In the genomic region with DNA sequence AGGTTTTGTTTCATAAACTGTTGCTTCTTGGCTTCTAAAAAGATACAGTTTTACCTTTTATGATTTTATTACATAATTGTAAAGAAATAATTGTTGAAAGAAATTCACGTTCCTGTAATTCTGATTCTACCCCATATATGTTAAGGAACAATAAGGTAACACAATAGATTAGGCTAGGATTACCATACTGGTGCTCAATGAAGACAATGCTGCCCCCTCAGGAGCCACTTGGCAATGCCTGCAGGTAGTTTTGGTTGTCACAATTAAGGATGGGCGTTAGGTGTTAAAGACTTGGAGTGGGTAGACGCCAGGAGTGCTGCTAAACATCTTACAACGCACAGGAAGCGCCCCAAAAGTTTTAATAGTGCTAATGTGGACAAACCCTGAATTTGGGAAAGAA, we compare ENCODE assay signal across 16 cellular contexts.
DNase-seq lines count a peak whose midpoint lies in the region; ATAC-seq and TF ChIP-seq lines count a peak whose summit lies in the region.
"Had no signal": no experiment of that assay in that cellular context is flagged by ENCODE, and none has a peak within 500 bp of the region (broad histone marks: within the 10 kb centered on the region; RNA-seq: fewer than 3 reads in every experiment).

No MANE protein-coding gene starts in this region.

- DNase-seq in activated naive CD4-positive, alpha-beta T cell treated with anti-CD3 and anti-CD28 coated beads for 36 hours, result peak; percentile 4
- no peak for DNase-seq in activated naive CD4-positive, alpha-beta T cell treated with anti-CD3 and anti-CD28 coated beads, Interleukin-2, amount 50 U/mL, for 72 hours (ENCODE audit: low spot score in 2 of 2)
- DNase-seq in MM.1S, result no peak
- DNase-seq in WTC11 (ENCODE audit: low spot score), result peak; percentile 43
- no peak for DNase-seq in retinal pigment epithelial cell (ENCODE audit: low read depth)
- DNase-seq in osteoblast (ENCODE audit: insufficient read length, low spot score, missing footprints), result no peak
- DNase-seq in aorta, result no peak
- DNase-seq: NCI-H510A treated with DMSO at 0.1 percent for 48 hours; stimulated activated CD4-positive, alpha-beta T cell treated with anti-CD3 and anti-CD28 coated beads, Interleukin-4, amount 100 ng/mL, for 24 hours had no signal

- H3K36me3 ChIP-seq in MM.1S (replicated peaks; ENCODE audit: insufficient read depth, low read length), result no peaks in the 10 kb centered on the region
- H3K36me3 ChIP-seq in osteoblast (ENCODE audit: insufficient read depth, low read length), result no peaks in the 10 kb centered on the region
- no peaks in the 10 kb centered on the region for H3K36me3 ChIP-seq in aorta (ENCODE audit: control insufficient read depth in 1 of 2, insufficient read depth in 2 of 2, low read length in 1 of 2)

- H3K9ac ChIP-seq in MM.1S (ENCODE audit: low read length), result no peak overlapping the region

- H3K79me2 ChIP-seq in MM.1S (ENCODE audit: low read length), result no peaks in the 10 kb centered on the region
- no peaks in the 10 kb centered on the region for H3K79me2 ChIP-seq in osteoblast (ENCODE audit: insufficient read depth, low read length)

- no peak overlapping the region for H3K4me3 ChIP-seq in MM.1S (ENCODE audit: low read length)
- no peak overlapping the region for H3K4me3 ChIP-seq in retinal pigment epithelial cell (ENCODE audit: low read length)
- H3K4me3 ChIP-seq in osteoblast (ENCODE audit: insufficient read depth, low read length), result no peak overlapping the region
- H3K4me3 ChIP-seq in aorta (ENCODE audit: low read length in 2 of 2), result no peak overlapping the region
- H3K4me3 ChIP-seq: SK-N-MC had no signal

- no peaks in the 10 kb centered on the region for H3K36me3 Mint-ChIP-seq in activated naive CD4-positive, alpha-beta T cell treated with anti-CD3 and anti-CD28 coated beads for 36 hours (ENCODE audit: low read depth)
- no peaks in the 10 kb centered on the region for H3K36me3 Mint-ChIP-seq in activated naive CD4-positive, alpha-beta T cell treated with anti-CD3 and anti-CD28 coated beads, Interleukin-2, amount 50 U/mL, for 72 hours
- H3K36me3 Mint-ChIP-seq in WTC11, result peaks cover 18% of the 10 kb centered on the region
- H3K36me3 Mint-ChIP-seq: activated naive CD8-positive, alpha-beta T cell; stimulated activated effector memory CD8-positive, alpha-beta T cell treated with anti-CD3 and anti-CD28 coated beads, Interleukin-12 subunit alpha, Interleukin-12 subunit beta, amount 100 ng/mL, for 72 hours had no signal

- H3K4me1 ChIP-seq in MM.1S (ENCODE audit: low read length), result no peaks in the 10 kb centered on the region
- H3K4me1 ChIP-seq in osteoblast (ENCODE audit: insufficient read depth, low read length), result no peaks in the 10 kb centered on the region
- H3K4me1 ChIP-seq in aorta (ENCODE audit: control insufficient read depth in 1 of 2, insufficient read depth in 2 of 2, low read length in 2 of 2), result no peaks in the 10 kb centered on the region

- H2AFZ ChIP-seq in MM.1S (ENCODE audit: low read length), result no peak overlapping the region
- H2AFZ ChIP-seq in osteoblast (ENCODE audit: low read length), result no peak overlapping the region

- H3K27ac ChIP-seq in MM.1S (ENCODE audit: low read length) (no peak overlapping the region), osteoblast (ENCODE audit: low read depth, low read length) (no peak overlapping the region), aorta (ENCODE audit: low read depth in 1 of 2, low read length in 2 of 2) (no peak overlapping the region)
- H3K27ac ChIP-seq: SK-N-MC had no signal

- no peak for ATAC-seq in activated naive CD4-positive, alpha-beta T cell treated with anti-CD3 and anti-CD28 coated beads, Interleukin-2, amount 50 U/mL, for 72 hours
- ATAC-seq in WTC11, result peak; percentile 94
- ATAC-seq in HG02970 (IDR thresholded peaks at IDR 0.05; ENCODE audit: low FRiP score, unreplicated experiment), result no peak
- ATAC-seq in aorta (ENCODE audit: low FRiP score), result no peak
- ATAC-seq: left lobe of liver; sciatic nerve; stimulated activated effector memory CD8-positive, alpha-beta T cell treated with anti-CD3 and anti-CD28 coated beads, Interleukin-12 subunit alpha, Interleukin-12 subunit beta, amount 100 ng/mL, for 72 hours had no signal

- no peaks in the 10 kb centered on the region for H3K9me3 ChIP-seq in MM.1S (replicated peaks; ENCODE audit: insufficient read depth, low read length)
- peaks cover 3% of the 10 kb centered on the region for H3K9me3 ChIP-seq in osteoblast (ENCODE audit: low read depth, low read length)
- no peaks in the 10 kb centered on the region for H3K9me3 ChIP-seq in aorta (ENCODE audit: control insufficient read depth, low read length)

- no peaks in the 10 kb centered on the region for H3K4me1 Mint-ChIP-seq in activated naive CD4-positive, alpha-beta T cell treated with anti-CD3 and anti-CD28 coated beads for 36 hours (ENCODE audit: low read depth)
- peaks cover 44% of the 10 kb centered on the region for H3K4me1 Mint-ChIP-seq in WTC11
- H3K4me1 Mint-ChIP-seq: central memory CD8-positive, alpha-beta T cell; stimulated activated effector memory CD8-positive, alpha-beta T cell treated with anti-CD3 and anti-CD28 coated beads, Interleukin-12 subunit alpha, Interleukin-12 subunit beta, amount 100 ng/mL, for 72 hours had no signal

- no peak overlapping the region for H3K4me3 Mint-ChIP-seq in activated naive CD4-positive, alpha-beta T cell treated with anti-CD3 and anti-CD28 coated beads for 36 hours
- no peak overlapping the region for H3K4me3 Mint-ChIP-seq in WTC11
- H3K4me3 Mint-ChIP-seq: activated naive CD8-positive, alpha-beta T cell; central memory CD8-positive, alpha-beta T cell; stimulated activated effector memory CD8-positive, alpha-beta T cell treated with anti-CD3 and anti-CD28 coated beads, Interleukin-12 subunit alpha, Interleukin-12 subunit beta, amount 100 ng/mL, for 72 hours had no signal

- H4K20me1 ChIP-seq in MM.1S (ENCODE audit: insufficient read depth, low read length) (no peaks in the 10 kb centered on the region), osteoblast (ENCODE audit: insufficient read depth, low read length) (no peaks in the 10 kb centered on the region)

- H3K9me2 ChIP-seq in MM.1S (replicated peaks; ENCODE audit: insufficient read depth, low read length), result no peaks in the 10 kb centered on the region

- H3K27ac Mint-ChIP-seq in activated naive CD4-positive, alpha-beta T cell treated with anti-CD3 and anti-CD28 coated beads for 36 hours, result no peak overlapping the region
- no peak overlapping the region for H3K27ac Mint-ChIP-seq in activated naive CD4-positive, alpha-beta T cell treated with anti-CD3 and anti-CD28 coated beads, Interleukin-2, amount 50 U/mL, for 72 hours
- no peak overlapping the region for H3K27ac Mint-ChIP-seq in WTC11
- H3K27ac Mint-ChIP-seq: activated naive CD8-positive, alpha-beta T cell; stimulated activated effector memory CD8-positive, alpha-beta T cell treated with anti-CD3 and anti-CD28 coated beads, Interleukin-12 subunit alpha, Interleukin-12 subunit beta, amount 100 ng/mL, for 72 hours had no signal

- intact Hi-C loops in activated naive CD4-positive, alpha-beta T cell treated with anti-CD3 and anti-CD28 coated beads for 36 hours (cut with micrococcal nuclease), result no loop called here
- intact Hi-C loops in aorta (cut with DNase I), result no loop called here

- TF ChIP-seq CTCF in MM.1S (IDR thresholded peaks at IDR 0.05; ENCODE audit: low read length), result 0 out of 2 replicates have a peak, but pooled peaks have one; percentile 7
- no peak for TF ChIP-seq CTCF in WTC11 (IDR thresholded peaks at IDR 0.05)
- peak; percentile 19 for TF ChIP-seq CTCF in retinal pigment epithelial cell (conservative IDR thresholded peaks at IDR 0.05; ENCODE audit: low read depth, low read length)
- no peak for TF ChIP-seq CTCF in osteoblast (IDR thresholded peaks at IDR 0.05; ENCODE audit: extremely low read depth, low read depth, low read length)

- CTCF ChIA-PET in activated naive CD4-positive, alpha-beta T cell treated with anti-CD3 and anti-CD28 coated beads for 36 hours (lab: Charles Lee), result no interaction called here
- CTCF ChIA-PET in WTC11 (lab: Charles Lee), result interaction anchor here (0.9 kb wide), 2 partner anchors 26 to 69 kb away, joined by 3 to 4 read pairs; no protein-coding TSS in a partner anchor

- H3K27me3 ChIP-seq in MM.1S (replicated peaks; ENCODE audit: insufficient read depth, low read length) (no peaks in the 10 kb centered on the region), osteoblast (ENCODE audit: insufficient read depth, low read length) (no peaks in the 10 kb centered on the region), aorta (ENCODE audit: control insufficient read depth in 1 of 2, insufficient read depth in 2 of 2, low read length in 1 of 2) (no peaks in the 10 kb centered on the region)

- WGBS in aorta, 2 donors, result 49 to 57% methylated on average over 5 of the region's 5 CpGs

- no peaks in the 10 kb centered on the region for H3F3A ChIP-seq in MM.1S (ENCODE audit: insufficient read depth, low read length)

- peaks cover 2% of the 10 kb centered on the region for H3K9me3 Mint-ChIP-seq in activated naive CD4-positive, alpha-beta T cell treated with anti-CD3 and anti-CD28 coated beads for 36 hours
- peaks cover 0 to 4% of the 10 kb centered on the region in 2 donors for H3K9me3 Mint-ChIP-seq in activated naive CD4-positive, alpha-beta T cell treated with anti-CD3 and anti-CD28 coated beads, Interleukin-2, amount 50 U/mL, for 72 hours
- H3K9me3 Mint-ChIP-seq in WTC11, result peaks cover 11% of the 10 kb centered on the region

- H3K4me2 ChIP-seq in MM.1S (ENCODE audit: low read depth, low read length), result no peak overlapping the region
- H3K4me2 ChIP-seq in osteoblast (ENCODE audit: insufficient read depth, low read length), result no peak overlapping the region

- peaks cover 2% of the 10 kb centered on the region for H3K27me3 Mint-ChIP-seq in activated naive CD4-positive, alpha-beta T cell treated with anti-CD3 and anti-CD28 coated beads for 36 hours (ENCODE audit: low read depth)
- no peaks in the 10 kb centered on the region for H3K27me3 Mint-ChIP-seq in WTC11 (ENCODE audit: low read depth)
- H3K27me3 Mint-ChIP-seq: activated naive CD8-positive, alpha-beta T cell; central memory CD8-positive, alpha-beta T cell had no signal

- POLR2A ChIA-PET in WTC11 (lab: Charles Lee), result no interaction called here

TF ChIP-seq in WTC11, 78 proteins besides CTCF, POLR2A, EP300 and RAD21 (continues in another document):
- TF ChIP-seq SMAD4 (CRISPR knock-in tag; IDR thresholded peaks at IDR 0.05) (no peak), NFATC4 (CRISPR knock-in tag; IDR thresholded peaks at IDR 0.05) (no peak), EMX1 (CRISPR knock-in tag; IDR thresholded peaks at IDR 0.05) (no peak)

Comparison
In these comparisons a context has a peak if more than half of its experiments do, and no peak if none do; other contexts are left out.
1. DNase-seq: peak in activated naive CD4-positive, alpha-beta T cell treated with anti-CD3 and anti-CD28 coated beads for 36 hours (single experiment) and WTC11 (single experiment); none in activated naive CD4-positive, alpha-beta T cell treated with anti-CD3 and anti-CD28 coated beads, Interleukin-2, amount 50 U/mL, for 72 hours (0 of 2), MM.1S (single experiment), retinal pigment epithelial cell (single experiment), osteoblast (single experiment) and aorta (0 of 2).
2. CTCF ChIP-seq: peak in MM.1S (single experiment) and retinal pigment epithelial cell (single experiment); none in WTC11 (single experiment) and osteoblast (single experiment).